In the genomic region with DNA sequence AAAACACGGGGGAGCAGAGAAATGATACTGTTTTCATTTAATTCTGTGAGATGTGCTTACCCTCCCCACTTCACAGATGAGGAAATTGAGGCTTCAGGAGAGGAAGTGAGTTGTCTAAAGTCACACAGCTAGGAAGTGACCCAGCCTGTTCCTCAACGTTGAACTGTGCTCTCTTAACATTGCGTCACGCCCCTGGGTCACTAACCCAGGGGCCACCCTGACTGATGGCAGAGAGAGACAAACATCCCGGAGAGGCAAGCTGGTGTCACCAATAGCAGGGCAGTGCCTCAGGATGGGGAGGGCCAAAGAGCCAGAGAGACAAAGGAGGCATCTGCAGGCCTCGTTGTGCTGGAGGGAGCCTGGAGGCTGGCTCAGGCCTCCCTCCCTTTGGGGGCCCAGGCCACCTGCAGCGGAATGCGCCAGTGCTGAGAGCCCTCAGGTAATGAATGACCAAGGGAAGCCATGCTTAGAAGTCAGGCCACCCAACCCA, we compare ENCODE assay signal across 11 cellular contexts.
DNase-seq lines count a peak whose midpoint lies in the region; ATAC-seq and TF ChIP-seq lines count a peak whose summit lies in the region.
"Had no signal": no experiment of that assay in that cellular context is flagged by ENCODE, and none has a peak within 500 bp of the region (broad histone marks: within the 10 kb centered on the region; RNA-seq: fewer than 3 reads in every experiment).

No MANE protein-coding gene starts in this region.

- H3K27me3 Mint-ChIP-seq in H9 (ENCODE audit: low read depth) (peaks cover 62% of the 10 kb centered on the region), progenitor cell of endocrine pancreas (peaks cover 31% of the 10 kb centered on the region), chondrocyte (ENCODE audit: low read depth) (peaks cover 39% of the 10 kb centered on the region)
- H3K27me3 Mint-ChIP-seq in activated T-cell treated with anti-CD3 and anti-CD28 coated beads, Interleukin-2, amount 50 U/mL, for 24 hours: no peaks in the 10 kb centered on the region

- H3K4me3 ChIP-seq in Peyer's patch: peak overlapping the region in 1 of 4 donors; percentile 19
- H3K4me3 ChIP-seq in heart right ventricle: peak overlapping the region in 1 of 10 donors; percentile 23

- TF ChIP-seq CTCF in H9 (conservative IDR thresholded peaks at IDR 0.05): no peak
- peak in 1 of 6 experiments; percentile 5 for TF ChIP-seq CTCF in Peyer's patch (IDR thresholded peaks at IDR 0.05)
- no peak for TF ChIP-seq CTCF in heart right ventricle (IDR thresholded peaks at IDR 0.05)
- TF ChIP-seq CTCF in progenitor cell of endocrine pancreas (IDR thresholded peaks at IDR 0.05; ENCODE audit: unreplicated experiment): no peak
- no peak for TF ChIP-seq CTCF in chondrocyte (IDR thresholded peaks at IDR 0.05)

- H2BK5ac ChIP-seq in H9 (ENCODE audit: insufficient read length, low read length): no peak overlapping the region

- H3K23ac ChIP-seq in H9 (ENCODE audit: insufficient read length, low read depth, low read length): no peak overlapping the region

- H2AK5ac ChIP-seq in H9 (ENCODE audit: insufficient read length, low read length): no peak overlapping the region

- no peak overlapping the region for H3K27ac ChIP-seq in H9 (ENCODE audit: insufficient read length, low read depth, low read length)
- peak overlapping the region in 3 of 4 donors; percentile 77 to 95 (median 94) for H3K27ac ChIP-seq in Peyer's patch
- peak overlapping the region in 2 of 10 donors; percentile 29 to 89 for H3K27ac ChIP-seq in heart right ventricle

- WGBS in H9 (ENCODE audit: extremely low coverage, insufficient read length, low lambda C conversion rate): no CpG with 5 or more reads among the region's 8 CpGs
- WGBS in heart right ventricle, 2 donors: 73 to 83% methylated on average over 8 of the region's 8 CpGs

- H4K20me1 ChIP-seq in H9 (ENCODE audit: control insufficient read depth, insufficient read depth, insufficient read length): no peaks in the 10 kb centered on the region

- H3K4me1 ChIP-seq in H9 (ENCODE audit: insufficient read depth, low read length) (peaks cover 26% of the 10 kb centered on the region; the same call in 1 of the 2 replicates), Peyer's patch (peaks cover 0 to 45% (median 6%) of the 10 kb centered on the region in 4 donors), heart right ventricle (peaks cover 0 to 43% (median 6%) of the 10 kb centered on the region in 9 donors)

- TF ChIP-seq POLR2A in Peyer's patch (IDR thresholded peaks at IDR 0.05): peak in 1 of 2 donors; percentile 28

- H3K36me3 Mint-ChIP-seq in H9 (ENCODE audit: insufficient read depth in 1 of 3, low read depth in 3 of 3) (no peaks in the 10 kb centered on the region), progenitor cell of endocrine pancreas (ENCODE audit: insufficient read depth) (no peaks in the 10 kb centered on the region), chondrocyte (ENCODE audit: low read depth) (no peaks in the 10 kb centered on the region)
- H3K36me3 Mint-ChIP-seq in activated T-cell treated with anti-CD3 and anti-CD28 coated beads, Interleukin-2, amount 50 U/mL, for 24 hours (ENCODE audit: low read depth): no peaks in the 10 kb centered on the region

- H3K18ac ChIP-seq in H9 (ENCODE audit: insufficient read length, low read depth, low read length): peak overlapping the region; percentile 36

- no peak overlapping the region for H3K4me2 ChIP-seq in H9 (ENCODE audit: insufficient read depth, insufficient read length, low read length)

- H3K9me3 Mint-ChIP-seq in H9: no peaks in the 10 kb centered on the region; a peak in 2 of 5 replicates
- no peaks in the 10 kb centered on the region for H3K9me3 Mint-ChIP-seq in progenitor cell of endocrine pancreas (ENCODE audit: low read depth)
- no peaks in the 10 kb centered on the region for H3K9me3 Mint-ChIP-seq in chondrocyte (ENCODE audit: low read depth)
- no peaks in the 10 kb centered on the region for H3K9me3 Mint-ChIP-seq in activated T-cell treated with anti-CD3 and anti-CD28 coated beads, Interleukin-2, amount 50 U/mL, for 24 hours
- H3K9me3 Mint-ChIP-seq: activated B cell treated with CpG ODN at 0.5 μM for 24 hours had no signal

- no peaks in the 10 kb centered on the region for H3K79me2 ChIP-seq in H9 (ENCODE audit: insufficient read depth, low read length)

- no peak overlapping the region for H2AFZ ChIP-seq in H9 (ENCODE audit: low read length)

- H3K79me1 ChIP-seq in H9 (ENCODE audit: insufficient read depth, low read depth, low read length, poor library complexity, severe bottlenecking): no peaks in the 10 kb centered on the region

- H3K23me2 ChIP-seq in H9 (ENCODE audit: insufficient read length, low read depth, low read length, poor library complexity, severe bottlenecking): no peaks in the 10 kb centered on the region

- 0 out of 2 replicates have a peak overlapping the region, but pooled peaks have one; percentile 56 for H2BK15ac ChIP-seq in H9 (ENCODE audit: low read depth, low read length)

- no peak overlapping the region for H2BK12ac ChIP-seq in H9 (ENCODE audit: insufficient read length, low read depth, low read length)

- no peak overlapping the region for H4K8ac ChIP-seq in H9 (replicated peaks; ENCODE audit: insufficient read length, low read depth, low read length)

- peak in 5 of 8 donors; percentile 45 to 68 (median 57) for ATAC-seq in heart right ventricle

- intact Hi-C loops in heart right ventricle (cut with DNase I): no loop called here

- H3K36me3 ChIP-seq in Peyer's patch: no peaks in the 10 kb centered on the region
- H3K36me3 ChIP-seq in heart right ventricle: no peaks in the 10 kb centered on the region

- H4K91ac ChIP-seq in H9 (ENCODE audit: insufficient read length, low read depth, low read length): no peak overlapping the region

- H3K4me3 Mint-ChIP-seq in H9 (no peak overlapping the region), progenitor cell of endocrine pancreas (ENCODE audit: low read depth) (no peak overlapping the region), chondrocyte (ENCODE audit: unreplicated experiment) (no peak overlapping the region)
- no peak overlapping the region for H3K4me3 Mint-ChIP-seq in activated T-cell treated with anti-CD3 and anti-CD28 coated beads, Interleukin-2, amount 50 U/mL, for 24 hours
- H3K4me3 Mint-ChIP-seq: activated B cell treated with CpG ODN at 0.5 μM for 24 hours had no signal

- H3K27ac Mint-ChIP-seq in H9 (no peak overlapping the region; a peak in 1 of 7 replicates), progenitor cell of endocrine pancreas (peak overlapping the region; percentile 89), chondrocyte (ENCODE audit: unreplicated experiment) (no peak overlapping the region)
- no peak overlapping the region for H3K27ac Mint-ChIP-seq in activated T-cell treated with anti-CD3 and anti-CD28 coated beads, Interleukin-2, amount 50 U/mL, for 24 hours
- H3K27ac Mint-ChIP-seq: activated B cell treated with CpG ODN at 0.5 μM for 24 hours had no signal

- peak overlapping the region; percentile 62; the same call in 1 of the 2 replicates for H3K14ac ChIP-seq in H9 (ENCODE audit: insufficient read depth, low read length)

- H3K56ac ChIP-seq in H9 (ENCODE audit: insufficient read length, low read depth, low read length): no peak overlapping the region

- peak; percentile 60 for DNase-seq in H9
- peak in 2 of 3 donors; percentile 87 to 90 for DNase-seq in Peyer's patch
- DNase-seq in heart right ventricle: no peak
- DNase-seq in progenitor cell of endocrine pancreas (ENCODE audit: low spot score, unreplicated experiment): no peak
- DNase-seq in chondrocyte (ENCODE audit: low spot score): no peak
- DNase-seq in activated CD4-positive, alpha-beta T cell treated with anti-CD3 and anti-CD28 coated beads, Interleukin-2, amount 50 U/mL, for 4 hours: no peak
- DNase-seq in activated T-cell treated with anti-CD3 and anti-CD28 coated beads, Interleukin-2, amount 50 U/mL, for 24 hours: no peak
- no peak for DNase-seq in GM19240 (ENCODE audit: insufficient read length, low spot score)
- DNase-seq: activated B cell treated with CpG ODN at 0.5 μM for 24 hours, activated gamma-delta T cell treated with Interleukin-2 at 50 U/mL for 16 hours, EL had no signal

- H3K27me3 ChIP-seq in H9 (ENCODE audit: insufficient read depth, low read length) (peaks cover 1% of the 10 kb centered on the region; the same call in 1 of the 2 replicates), Peyer's patch (no peaks in the 10 kb centered on the region), heart right ventricle (peaks cover 0 to 6% (median 0%) of the 10 kb centered on the region in 7 donors)

- H3K4me1 Mint-ChIP-seq in H9 (peaks cover 49 to 64% of the 10 kb centered on the region in 2 experiments), progenitor cell of endocrine pancreas (ENCODE audit: low read depth) (peaks cover 39% of the 10 kb centered on the region), chondrocyte (ENCODE audit: low read depth) (peaks cover 5% of the 10 kb centered on the region)
- peaks cover 4% of the 10 kb centered on the region for H3K4me1 Mint-ChIP-seq in activated T-cell treated with anti-CD3 and anti-CD28 coated beads, Interleukin-2, amount 50 U/mL, for 24 hours (ENCODE audit: low read depth)

- H3K9me3 ChIP-seq in H9 (ENCODE audit: control insufficient read depth, low read depth, low read length) (no peaks in the 10 kb centered on the region), Peyer's patch (no peaks in the 10 kb centered on the region), heart right ventricle (no peaks in the 10 kb centered on the region)

- no peak overlapping the region for H3K9ac ChIP-seq in H9 (ENCODE audit: extremely low read depth, insufficient read length, low read length)

- H2BK20ac ChIP-seq in H9 (ENCODE audit: low read depth, low read length, poor library complexity, severe bottlenecking): no peak overlapping the region

- no peak overlapping the region for H2BK120ac ChIP-seq in H9 (ENCODE audit: low read depth, low read length, poor library complexity, severe bottlenecking)

- H4K5ac ChIP-seq in H9 (ENCODE audit: insufficient read length, low read depth, low read length): no peak overlapping the region

- no peak overlapping the region for H3K4ac ChIP-seq in H9 (ENCODE audit: low read depth, low read length)

- no peak overlapping the region for H3T11ph ChIP-seq in H9 (ENCODE audit: low read length)

Comparison
In these comparisons a context has a peak if more than half of its experiments do, and no peak if none do; other contexts are left out.
1. DNase-seq: peak in H9 (single experiment) and Peyer's patch (2 of 3); none in heart right ventricle (0 of 2), progenitor cell of endocrine pancreas (single experiment), chondrocyte (single experiment), activated CD4-positive, alpha-beta T cell treated with anti-CD3 and anti-CD28 coated beads, Interleukin-2, amount 50 U/mL, for 4 hours (0 of 2), activated T-cell treated with anti-CD3 and anti-CD28 coated beads, Interleukin-2, amount 50 U/mL, for 24 hours (single experiment) and GM19240 (single experiment).